ENCODE assay signal across 8 cellular contexts in the genomic region with DNA sequence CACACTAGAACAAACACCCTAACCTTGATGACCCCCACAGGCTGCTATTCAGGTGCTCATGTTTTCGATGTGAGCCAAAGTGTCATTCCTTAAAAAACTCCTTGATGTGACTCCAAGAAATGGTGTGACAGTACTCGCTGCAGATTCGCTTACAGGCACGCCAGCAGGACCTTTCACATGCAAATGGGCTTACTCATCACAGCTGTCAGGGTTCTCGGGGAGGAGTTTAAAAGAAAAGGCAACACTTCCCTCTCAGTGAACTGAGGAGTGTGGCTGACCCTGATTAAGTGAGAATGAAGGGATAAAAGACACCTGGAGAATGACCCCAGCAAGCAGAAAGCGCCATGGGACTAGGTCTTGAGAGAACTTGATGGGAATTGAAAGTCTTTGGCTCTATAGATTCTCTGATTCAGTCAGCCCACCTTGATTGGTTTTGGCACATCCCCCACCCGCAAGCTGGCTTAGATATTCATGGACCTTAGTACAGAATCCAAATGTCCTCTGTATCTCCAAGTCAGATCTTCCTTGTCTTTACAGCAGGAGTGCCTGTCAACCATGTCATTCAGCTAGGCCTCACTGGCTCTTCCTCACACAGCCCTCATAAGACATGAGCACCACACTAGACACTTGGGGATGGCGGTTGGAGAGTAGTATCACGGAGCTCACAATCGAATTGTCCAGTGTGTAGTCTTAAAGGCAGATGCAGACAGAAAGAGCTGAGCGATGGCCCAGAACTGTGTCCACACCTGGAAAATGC.
A peak's percentile ranks its signal among the peaks of the same experiment; 100 is the strongest.
DNase-seq lines count a peak whose midpoint lies in the region; ATAC-seq and TF ChIP-seq lines count a peak whose summit lies in the region.

No MANE protein-coding gene starts in this region.

- H3K27ac Mint-ChIP-seq in stimulated activated naive B cell treated with anti-CD40 and anti-IgM and Interleukin-4, amounts not matched to agents 10 μg/mL and 1 μg/mL and 100 μg/mL, for 72 hours = peak overlapping the region; percentile 87

- H3K27me3 Mint-ChIP-seq in stimulated activated naive B cell treated with anti-CD40 and anti-IgM and Interleukin-4, amounts not matched to agents 10 μg/mL and 1 μg/mL and 100 μg/mL, for 72 hours = no peaks in the 10 kb centered on the region

- peak overlapping the region; percentile 65 for H3K27ac ChIP-seq in AG04450 (ENCODE audit: low read depth, low read length)

- H3K9me3 Mint-ChIP-seq in stimulated activated naive B cell treated with anti-CD40 and anti-IgM and Interleukin-4, amounts not matched to agents 10 μg/mL and 1 μg/mL and 100 μg/mL, for 72 hours = no peaks in the 10 kb centered on the region

- peaks cover 4 to 19% of the 10 kb centered on the region in 2 donors for H3K36me3 Mint-ChIP-seq in stimulated activated naive B cell treated with anti-CD40 and anti-IgM and Interleukin-4, amounts not matched to agents 10 μg/mL and 1 μg/mL and 100 μg/mL, for 72 hours

- DNase-seq in AG04450 (ENCODE audit: low read depth, low spot score) = no peak
- peak; percentile 18 for DNase-seq in NOMO-1 treated with dmso at 0.1 percent for 144 hours (lab: John Stamatoyannopoulos, UW; ENCODE audit: unreplicated experiment)
- DNase-seq in foreskin fibroblast = peak; percentile 69 to 82
- no peak for DNase-seq in stimulated activated naive B cell treated with anti-CD40 and anti-IgM and Interleukin-4, amounts not matched to agents 10 μg/mL and 1 μg/mL and 100 μg/mL, for 72 hours
- DNase-seq in activated gamma-delta T cell (lab: John Stamatoyannopoulos, UW) = no peak
- no peak for DNase-seq in stimulated activated CD4-positive, alpha-beta T cell treated with anti-CD3 and anti-CD28 coated beads, Interleukin-4, amount 100 ng/mL, for 24 hours

- TF ChIP-seq CTCF in AG04450 (IDR thresholded peaks at IDR 0.05; ENCODE audit: low read depth, low read length) (no peak), foreskin fibroblast (IDR thresholded peaks at IDR 0.05; ENCODE audit: low read depth, low read length) (no peak)

- POLR2A ChIA-PET in AG04450 (lab: Yijun Ruan, JAX) = interaction anchor here (0.7 to 2.5 kb wide), 3 partner anchors 25 to 173 kb away, joined by 4 to 8 read pairs (median 6); no protein-coding TSS in a partner anchor

- H3K9me3 ChIP-seq in AG04450 (ENCODE audit: control insufficient read depth, insufficient read depth, low read length) = no peaks in the 10 kb centered on the region

- no peak overlapping the region for H3K4me3 ChIP-seq in AG04450 (ENCODE audit: low read depth, low read length)
- no peak overlapping the region for H3K4me3 ChIP-seq in foreskin fibroblast (ENCODE audit: low read depth in 1 of 2, low read length in 2 of 2)

- H3K4me3 Mint-ChIP-seq in stimulated activated naive B cell treated with anti-CD40 and anti-IgM and Interleukin-4, amounts not matched to agents 10 μg/mL and 1 μg/mL and 100 μg/mL, for 72 hours = no peak overlapping the region

- no peaks in the 10 kb centered on the region for H3K27me3 ChIP-seq in AG04450 (ENCODE audit: control insufficient read depth, insufficient read depth, low read length)

- peaks cover 18 to 24% of the 10 kb centered on the region in 2 donors for H3K4me1 Mint-ChIP-seq in stimulated activated naive B cell treated with anti-CD40 and anti-IgM and Interleukin-4, amounts not matched to agents 10 μg/mL and 1 μg/mL and 100 μg/mL, for 72 hours

- peak; percentile 15 for TF ChIP-seq POLR2A in GM19193 (IDR thresholded peaks at IDR 0.05; ENCODE audit: extremely low read depth, insufficient read depth, insufficient read length)

- peak; percentile 89 to 91 for ATAC-seq in stimulated activated naive B cell treated with anti-CD40 and anti-IgM and Interleukin-4, amounts not matched to agents 10 μg/mL and 1 μg/mL and 100 μg/mL, for 72 hours (replicated peaks)
- ATAC-seq in GM18502 (IDR thresholded peaks at IDR 0.05; ENCODE audit: poor library complexity, unreplicated experiment) = no peak

- CTCF ChIA-PET in AG04450 (lab: Charles Lee) = interaction anchor here (0.6 to 1.4 kb wide), 5 partner anchors 14 to 278 kb away, joined by 3 to 8 read pairs (median 3); no protein-coding TSS in a partner anchor

Comparison
In these comparisons a context has a peak if more than half of its experiments do, and no peak if none do; other contexts are left out.
1. DNase-seq: peak in NOMO-1 treated with dmso at 0.1 percent for 144 hours (single experiment) and foreskin fibroblast (2 of 2); none in AG04450 (single experiment), stimulated activated naive B cell treated with anti-CD40 and anti-IgM and Interleukin-4, amounts not matched to agents 10 μg/mL and 1 μg/mL and 100 μg/mL, for 72 hours (single experiment), activated gamma-delta T cell (single experiment) and stimulated activated CD4-positive, alpha-beta T cell treated with anti-CD3 and anti-CD28 coated beads, Interleukin-4, amount 100 ng/mL, for 24 hours (single experiment).